Comparison of ENCODE assay signal across 1 cellular context in the genomic region with DNA sequence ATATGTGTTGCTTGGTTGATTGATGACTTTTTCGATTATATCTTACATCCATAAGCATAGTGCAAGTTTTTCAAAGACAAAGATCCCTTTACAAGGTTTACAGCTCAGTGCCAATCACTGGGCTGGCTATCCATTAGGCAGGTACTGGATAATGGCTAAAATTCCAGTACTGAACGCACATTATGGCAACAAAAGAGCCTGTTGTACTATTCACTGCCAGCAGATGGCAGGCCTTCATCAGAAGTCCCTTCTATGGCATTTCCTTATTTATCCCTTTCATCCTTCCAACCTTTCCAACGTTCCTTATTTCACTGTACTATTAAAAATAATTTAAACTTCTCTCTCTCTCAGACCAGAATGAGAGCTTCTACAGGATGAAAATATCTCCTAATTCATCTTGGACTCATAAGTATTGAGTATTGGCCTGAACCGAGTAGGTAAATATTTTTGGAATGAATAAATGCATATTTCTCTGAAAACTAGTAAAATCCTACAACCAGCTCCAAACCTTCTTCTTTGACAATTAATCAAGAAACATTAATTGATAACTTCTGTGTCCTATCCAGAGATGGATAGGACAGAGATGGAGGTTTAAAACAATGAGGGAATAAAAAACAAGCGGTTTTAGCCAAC.
TF ChIP-seq lines count a peak whose summit lies in the region.

No MANE protein-coding gene starts in this region.

TF ChIP-seq in K562, 482 proteins besides CTCF, POLR2A, EP300 and RAD21:
- TF ChIP-seq FOS (IDR thresholded peaks at IDR 0.05; ENCODE audit: extremely low read depth, insufficient read length) = no peak
- no peak for TF ChIP-seq ZNF436 (CRISPR knock-in tag; IDR thresholded peaks at IDR 0.05)
- TF ChIP-seq CC2D1A (IDR thresholded peaks at IDR 0.05) = 0 out of 2 replicates have a peak, but pooled peaks have one; percentile 23
- TF ChIP-seq, protein P1, sequence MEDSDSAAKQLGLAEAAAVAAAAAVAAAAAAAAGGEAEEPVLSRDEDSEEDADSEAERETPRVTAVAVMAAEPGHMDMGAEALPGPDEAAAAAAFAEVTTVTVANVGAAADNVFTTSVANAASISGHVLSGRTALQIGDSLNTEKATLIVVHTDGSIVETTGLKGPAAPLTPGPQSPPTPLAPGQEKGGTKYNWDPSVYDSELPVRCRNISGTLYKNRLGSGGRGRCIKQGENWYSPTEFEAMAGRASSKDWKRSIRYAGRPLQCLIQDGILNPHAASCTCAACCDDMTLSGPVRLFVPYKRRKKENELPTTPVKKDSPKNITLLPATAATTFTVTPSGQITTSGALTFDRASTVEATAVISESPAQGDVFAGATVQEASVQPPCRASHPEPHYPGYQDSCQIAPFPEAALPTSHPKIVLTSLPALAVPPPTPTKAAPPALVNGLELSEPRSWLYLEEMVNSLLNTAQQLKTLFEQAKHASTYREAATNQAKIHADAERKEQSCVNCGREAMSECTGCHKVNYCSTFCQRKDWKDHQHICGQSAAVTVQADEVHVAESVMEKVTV (CRISPR knock-in tag; IDR thresholded peaks at IDR 0.05) = peak; percentile 80
- TF ChIP-seq TEAD2 (tag; IDR thresholded peaks at IDR 0.05) = no peak
- no peak for TF ChIP-seq IFI16 (CRISPR knock-in tag; IDR thresholded peaks at IDR 0.05)
- TF ChIP-seq RBBP5 (IDR thresholded peaks at IDR 0.05; ENCODE audit: borderline replicate concordance, insufficient read depth, low read length, poor library complexity, severe bottlenecking) = no peak
- no peak for TF ChIP-seq SNRNP70 (optimal IDR thresholded peaks at IDR 0.05; ENCODE audit: low read depth, low read length)
- no peak for TF ChIP-seq NFIX (CRISPR knock-in tag; IDR thresholded peaks at IDR 0.05; ENCODE audit: low read depth)
- no peak for TF ChIP-seq NFE2 (IDR thresholded peaks at IDR 0.05; ENCODE audit: low read depth)
- no peak for TF ChIP-seq PYGO2 (tag; IDR thresholded peaks at IDR 0.05)
- TF ChIP-seq ZBTB33 (CRISPR knock-in tag; IDR thresholded peaks at IDR 0.05) = no peak
- no peak for TF ChIP-seq ZNF277 (CRISPR knock-in tag; IDR thresholded peaks at IDR 0.05; ENCODE audit: borderline replicate concordance)
- TF ChIP-seq ARID2 (IDR thresholded peaks at IDR 0.05) = peak; percentile 66; the same call in 1 of the 2 replicates
- TF ChIP-seq ILF3 (IDR thresholded peaks at IDR 0.05; ENCODE audit: borderline replicate concordance) = no peak
- no peak for TF ChIP-seq MEIS2 (IDR thresholded peaks at IDR 0.05; ENCODE audit: partially characterized antibody)
- no peak for TF ChIP-seq CREB1 (IDR thresholded peaks at IDR 0.05)
- no peak for TF ChIP-seq CREB1 (CRISPR knock-in tag; IDR thresholded peaks at IDR 0.05)
- TF ChIP-seq LARP7 (IDR thresholded peaks at IDR 0.05) = no peak
- TF ChIP-seq SPI1 (IDR thresholded peaks at IDR 0.05; ENCODE audit: borderline replicate concordance, low read depth, low read length) = peak; percentile 49; the same call in 1 of the 2 replicates
- peak; percentile 17; the same call in 1 of the 2 replicates for TF ChIP-seq JUND (IDR thresholded peaks at IDR 0.05; ENCODE audit: borderline replicate concordance, low read depth, low read length)
- no peak for TF ChIP-seq JUND (tag; IDR thresholded peaks at IDR 0.05; ENCODE audit: borderline replicate concordance, low read depth, low read length)
- TF ChIP-seq FOXK2 (conservative IDR thresholded peaks at IDR 0.05 in 1 of 2, IDR thresholded peaks at IDR 0.05 in 1 of 2; ENCODE audit: low read depth in 2 of 2) = peak; percentile 57 to 60; a peak in 2 of 4 replicates
- TF ChIP-seq U2AF1 (optimal IDR thresholded peaks at IDR 0.05; ENCODE audit: low read depth, low read length) = no peak
- TF ChIP-seq EWSR1 (IDR thresholded peaks at IDR 0.05; ENCODE audit: borderline replicate concordance, low read depth, partially characterized antibody) = no peak
- 0 out of 2 replicates have a peak, but pooled peaks have one; percentile 13 for TF ChIP-seq L3MBTL2 (IDR thresholded peaks at IDR 0.05)
- TF ChIP-seq, protein P2, sequence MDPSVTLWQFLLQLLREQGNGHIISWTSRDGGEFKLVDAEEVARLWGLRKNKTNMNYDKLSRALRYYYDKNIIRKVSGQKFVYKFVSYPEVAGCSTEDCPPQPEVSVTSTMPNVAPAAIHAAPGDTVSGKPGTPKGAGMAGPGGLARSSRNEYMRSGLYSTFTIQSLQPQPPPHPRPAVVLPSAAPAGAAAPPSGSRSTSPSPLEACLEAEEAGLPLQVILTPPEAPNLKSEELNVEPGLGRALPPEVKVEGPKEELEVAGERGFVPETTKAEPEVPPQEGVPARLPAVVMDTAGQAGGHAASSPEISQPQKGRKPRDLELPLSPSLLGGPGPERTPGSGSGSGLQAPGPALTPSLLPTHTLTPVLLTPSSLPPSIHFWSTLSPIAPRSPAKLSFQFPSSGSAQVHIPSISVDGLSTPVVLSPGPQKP (CRISPR knock-in tag; IDR thresholded peaks at IDR 0.05) = no peak
- no peak for TF ChIP-seq ZBTB5 (IDR thresholded peaks at IDR 0.05)
- TF ChIP-seq POLR3G (IDR thresholded peaks at IDR 0.05; ENCODE audit: extremely low read depth, insufficient read length, insufficient replicate concordance) = no peak
- TF ChIP-seq SMC3 (conservative IDR thresholded peaks at IDR 0.05; ENCODE audit: insufficient read depth, low read depth, low read length) = peak; percentile 71
- no peak for TF ChIP-seq CBX1 (IDR thresholded peaks at IDR 0.05; ENCODE audit: low read depth)
- TF ChIP-seq MXI1 (IDR thresholded peaks at IDR 0.05; ENCODE audit: low read depth, low read length) = no peak
- no peak for TF ChIP-seq FOXM1 (IDR thresholded peaks at IDR 0.05; ENCODE audit: low read depth)
- TF ChIP-seq FOXM1 (CRISPR knock-in tag; IDR thresholded peaks at IDR 0.05; ENCODE audit: low read depth) = no peak
- no peak for TF ChIP-seq TCF15 (CRISPR knock-in tag; IDR thresholded peaks at IDR 0.05)
- TF ChIP-seq, protein P3, sequence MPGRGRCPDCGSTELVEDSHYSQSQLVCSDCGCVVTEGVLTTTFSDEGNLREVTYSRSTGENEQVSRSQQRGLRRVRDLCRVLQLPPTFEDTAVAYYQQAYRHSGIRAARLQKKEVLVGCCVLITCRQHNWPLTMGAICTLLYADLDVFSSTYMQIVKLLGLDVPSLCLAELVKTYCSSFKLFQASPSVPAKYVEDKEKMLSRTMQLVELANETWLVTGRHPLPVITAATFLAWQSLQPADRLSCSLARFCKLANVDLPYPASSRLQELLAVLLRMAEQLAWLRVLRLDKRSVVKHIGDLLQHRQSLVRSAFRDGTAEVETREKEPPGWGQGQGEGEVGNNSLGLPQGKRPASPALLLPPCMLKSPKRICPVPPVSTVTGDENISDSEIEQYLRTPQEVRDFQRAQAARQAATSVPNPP (IDR thresholded peaks at IDR 0.05; ENCODE audit: borderline replicate concordance, insufficient read depth, insufficient read length) = no peak
